1 cellular context compared by ENCODE assay signal in genomic region chr3:98552232-98553020, GRCh38.
TF ChIP-seq lines count a peak whose summit lies in the region.

No MANE protein-coding gene starts in this region.

TF ChIP-seq in SK-N-SH treated with all-trans-retinoic acid at 6 μM for 48 hours, 23 proteins besides CTCF, POLR2A, EP300 and RAD21 (continued from another document):
- no peak for TF ChIP-seq CREB5 (CRISPR knock-in tag; IDR thresholded peaks at IDR 0.05; ENCODE audit: low read depth)
- TF ChIP-seq ZNF70 (CRISPR knock-in tag; IDR thresholded peaks at IDR 0.05), result no peak
- TF ChIP-seq TSHZ2 (CRISPR knock-in tag; IDR thresholded peaks at IDR 0.05), result no peak
- no peak for TF ChIP-seq ZFP3 (CRISPR knock-in tag; IDR thresholded peaks at IDR 0.05)
- no peak for TF ChIP-seq GLIS3 (CRISPR knock-in tag; IDR thresholded peaks at IDR 0.05)
- TF ChIP-seq CSRNP3 (CRISPR knock-in tag; IDR thresholded peaks at IDR 0.05), result no peak
- TF ChIP-seq BACH2 (CRISPR knock-in tag; IDR thresholded peaks at IDR 0.05; ENCODE audit: borderline replicate concordance), result no peak
- no peak for TF ChIP-seq TOX (CRISPR knock-in tag; IDR thresholded peaks at IDR 0.05; ENCODE audit: borderline replicate concordance)
- TF ChIP-seq TCF4 (CRISPR knock-in tag; IDR thresholded peaks at IDR 0.05; ENCODE audit: borderline replicate concordance), result no peak
- TF ChIP-seq RARB (CRISPR knock-in tag; IDR thresholded peaks at IDR 0.05), result no peak
TF ChIP-seq in SK-N-SH treated with all-trans-retinoic acid at 6 μM for 48 hours: peak in this region for 0.
